In genomic region chr16:787978-788398, GRCh38 we compare ENCODE assay signal across 8 cellular contexts. TPM values are rescaled to one million over a fixed set of nuclear protein-coding genes. Genes with fewer than 3 reads are reported as not detected.
DNase-seq lines count a peak whose midpoint lies in the region; ATAC-seq, FAIRE-seq and TF ChIP-seq lines count a peak whose summit lies in the region.

TSS of gene RPUSD1 (minus strand) at chr16:788381. CDS start at chr16:787737, 644 bp downstream.

- peak within 1 kb of the TSS; percentile 79 for H2AFZ ChIP-seq in keratinocyte (ENCODE audit: control insufficient read depth, low read length)

- H3K36me3 ChIP-seq in keratinocyte (ENCODE audit: control insufficient read depth in 2 of 2, extremely low read depth in 1 of 2, insufficient read depth in 2 of 2, low read length in 2 of 2): peaks cover 5 to 12% of the 10 kb centered on the region in 2 experiments

- H3K27me3 ChIP-seq in keratinocyte (ENCODE audit: control insufficient read depth, extremely low read depth, insufficient read depth, low read length): no peaks in the 10 kb centered on the region

- peaks cover 8% of the 10 kb centered on the region for H3K36me3 Mint-ChIP-seq in activated naive CD8-positive, alpha-beta T cell treated with anti-CD3 and anti-CD28 coated beads for 36 hours

- H3K9ac ChIP-seq in keratinocyte (ENCODE audit: control insufficient read depth, extremely low read depth, insufficient read depth, low read length): peak within 1 kb of the TSS; percentile 83

- no peaks in the 10 kb centered on the region for H3K9me3 Mint-ChIP-seq in activated naive CD8-positive, alpha-beta T cell treated with anti-CD3 and anti-CD28 coated beads for 36 hours
- H3K9me3 Mint-ChIP-seq in stimulated activated naive CD8-positive, alpha-beta T cell treated with anti-CD3 and anti-CD28 coated beads, Interleukin-15, amount 100 ng/mL, for 72 hours: no peaks in the 10 kb centered on the region

- H3K4me3 Mint-ChIP-seq in activated naive CD8-positive, alpha-beta T cell treated with anti-CD3 and anti-CD28 coated beads for 36 hours: peak within 1 kb of the TSS; percentile 89
- peak within 1 kb of the TSS; percentile 89 to 92 for H3K4me3 Mint-ChIP-seq in stimulated activated naive CD8-positive, alpha-beta T cell treated with anti-CD3 and anti-CD28 coated beads, Interleukin-15, amount 100 ng/mL, for 72 hours

- no peaks in the 10 kb centered on the region for H3K9me3 ChIP-seq in keratinocyte (ENCODE audit: control insufficient read depth, low read depth, low read length)

- FAIRE-seq in keratinocyte (lab: Jason Lieb, UNC): no peak

- no peaks in the 10 kb centered on the region for H3K27me3 Mint-ChIP-seq in activated naive CD8-positive, alpha-beta T cell treated with anti-CD3 and anti-CD28 coated beads for 36 hours
- no peaks in the 10 kb centered on the region for H3K27me3 Mint-ChIP-seq in stimulated activated naive CD8-positive, alpha-beta T cell treated with anti-CD3 and anti-CD28 coated beads, Interleukin-15, amount 100 ng/mL, for 72 hours

- peaks cover 7% of the 10 kb centered on the region for H4K20me1 ChIP-seq in keratinocyte (ENCODE audit: control insufficient read depth, extremely low read depth, insufficient read depth, low read length)

- peaks cover 27% of the 10 kb centered on the region for H3K79me2 ChIP-seq in keratinocyte (ENCODE audit: control insufficient read depth, insufficient read depth, low read length)

- peak within 1 kb of the TSS; percentile 74 to 86 (median 86) for H3K4me3 ChIP-seq in keratinocyte (ENCODE audit: control insufficient read depth in 2 of 3, extremely low read depth in 1 of 3, insufficient read depth in 2 of 3, low read depth in 1 of 3, low read length in 3 of 3)

- H3K27ac Mint-ChIP-seq in activated naive CD8-positive, alpha-beta T cell treated with anti-CD3 and anti-CD28 coated beads for 36 hours: peak within 1 kb of the TSS; percentile 79
- peak within 1 kb of the TSS; percentile 85 to 86 for H3K27ac Mint-ChIP-seq in stimulated activated naive CD8-positive, alpha-beta T cell treated with anti-CD3 and anti-CD28 coated beads, Interleukin-15, amount 100 ng/mL, for 72 hours

- H3K4me2 ChIP-seq in keratinocyte (ENCODE audit: control insufficient read depth, extremely low read depth, insufficient read depth, low read depth, low read length): peak within 1 kb of the TSS; percentile 88

- DNase-seq in NCI-H2227 (lab: John Stamatoyannopoulos, UW; ENCODE audit: unreplicated experiment) (peak; percentile 79), NCI-H2227 treated with DMSO at 0.1 percent for 48 hours (lab: John Stamatoyannopoulos, UW) (no peak), keratinocyte (ENCODE audit: low read depth, low spot score) (no peak), GM20000 (ENCODE audit: low spot score) (no peak), LoVo (ENCODE audit: low spot score) (no peak)
- DNase-seq in activated naive CD8-positive, alpha-beta T cell treated with anti-CD3 and anti-CD28 coated beads for 36 hours: no peak
- DNase-seq in stimulated activated naive CD8-positive, alpha-beta T cell treated with anti-CD3 and anti-CD28 coated beads, Interleukin-15, amount 100 ng/mL, for 72 hours: peak in 1 of 2 donors; percentile 58

- H3K4me1 ChIP-seq in keratinocyte (ENCODE audit: control insufficient read depth, extremely low read depth, insufficient read depth, low read length): peaks cover 25% of the 10 kb centered on the region

- peak within 1 kb of the TSS; percentile 47 for H3K27ac ChIP-seq in keratinocyte (ENCODE audit: control insufficient read depth, insufficient read depth, low read length)

- no peaks in the 10 kb centered on the region for H3K9me1 ChIP-seq in keratinocyte (ENCODE audit: control insufficient read depth, extremely low read depth, insufficient read depth, low read length)

- peak; percentile 30 for ATAC-seq in HG03354 (IDR thresholded peaks at IDR 0.05; ENCODE audit: poor library complexity, severe bottlenecking, unreplicated experiment)
- ATAC-seq in stimulated activated naive CD8-positive, alpha-beta T cell treated with anti-CD3 and anti-CD28 coated beads, Interleukin-15, amount 100 ng/mL, for 72 hours: peak; percentile 54

- H3K4me1 Mint-ChIP-seq in activated naive CD8-positive, alpha-beta T cell treated with anti-CD3 and anti-CD28 coated beads for 36 hours: peaks cover 4% of the 10 kb centered on the region
- peaks cover 51% of the 10 kb centered on the region for H3K4me1 Mint-ChIP-seq in stimulated activated naive CD8-positive, alpha-beta T cell treated with anti-CD3 and anti-CD28 coated beads, Interleukin-15, amount 100 ng/mL, for 72 hours

- TF ChIP-seq CTCF in keratinocyte (optimal IDR thresholded peaks at IDR 0.05 in 1 of 3, IDR thresholded peaks at IDR 0.05 in 1 of 3, conservative IDR thresholded peaks at IDR 0.05 in 1 of 3; ENCODE audit: extremely low read depth in 1 of 3, insufficient read depth in 2 of 3, low read length in 3 of 3): no peak
- TF ChIP-seq CTCF in GM20000 (IDR thresholded peaks at IDR 0.05; ENCODE audit: extremely low read depth, missing control alignments): no peak

- dilution Hi-C loops in keratinocyte (cut with MboI; ENCODE audit: extremely low pct_ligation_motif_present, low sequenced_read_pairs): no loop called here

RNA-seq across cellular contexts. Expression of gene RPUSD1, which starts in this region (rescaled TPM):
- 10 to 100 TPM; 41.8 to 42.3 TPM for total RNA-seq in activated naive CD8-positive, alpha-beta T cell treated with anti-CD3 and anti-CD28 coated beads for 36 hours
- 11.9 to 30.3 TPM (median 19.3 TPM) in 3 replicates for polyA plus RNA-seq in keratinocyte
- 10.3 TPM for polyA plus RNA-seq in keratinocyte (2011; ENCODE audit: low read depth)
- 12.4 and 33.4 TPM in 2 replicates for polyA plus RNA-seq in keratinocyte (2011; cell fraction: cytosol; rRNA removed)
- 25.1 and 38.6 TPM in 2 replicates for polyA plus RNA-seq in keratinocyte (2011; cell fraction: nucleus; rRNA removed)
- 9.2 and 26.5 TPM in 2 replicates for polyA plus RNA-seq in keratinocyte (2012; ENCODE audit: low replicate concordance)
- polyA minus RNA-seq in keratinocyte: 8.5 to 16.1 TPM (median 12.9 TPM) in 3 replicates
- 41.1 TPM for polyA minus RNA-seq in keratinocyte (2011; cell fraction: cytosol; rRNA and poly(A)+ RNA removed)
- polyA minus RNA-seq in keratinocyte (2011; cell fraction: nucleus; rRNA and poly(A)+ RNA removed): 11.7 and 14.5 TPM in 2 replicates
